ENCODE assay signal across 7 cellular contexts in the genomic region with DNA sequence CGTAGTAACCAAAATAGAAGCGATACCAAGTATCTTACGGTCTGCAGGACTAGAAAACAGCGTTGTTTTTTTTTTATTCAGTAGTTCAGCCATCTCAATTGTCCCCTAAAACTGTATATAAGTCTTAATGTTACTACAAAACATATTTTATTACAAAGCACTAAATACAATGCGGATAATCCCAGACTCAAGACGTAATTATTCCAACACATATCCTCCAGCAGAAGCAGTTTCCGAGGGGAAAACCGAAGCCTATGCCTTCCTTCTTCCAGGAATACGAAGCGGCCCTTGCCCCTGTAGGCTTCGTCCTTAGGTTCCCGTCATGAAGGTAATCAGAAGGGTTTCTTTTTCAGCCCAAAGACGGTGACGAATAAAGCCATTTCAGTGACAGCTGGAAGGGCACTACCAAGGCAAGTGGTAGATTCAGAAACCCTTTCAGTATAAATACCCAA. TPM values are rescaled to one million over a fixed set of nuclear protein-coding genes. Genes with fewer than 3 reads are reported as not detected.
DNase-seq lines count a peak whose midpoint lies in the region; ATAC-seq and TF ChIP-seq lines count a peak whose summit lies in the region.

No MANE protein-coding gene starts in this region.

- H3K9me3 ChIP-seq in HAP-1 = no peaks in the 10 kb centered on the region

- DNase-seq in HAP-1 (ENCODE audit: low spot score in 2 of 2) (peak; percentile 59 to 66), foreskin keratinocyte (no peak), skeletal muscle cell (ENCODE audit: low read depth) (no peak)
- DNase-seq in central memory CD4-positive, alpha-beta T cell = no peak

- no peak for TF ChIP-seq CTCF in foreskin keratinocyte (conservative IDR thresholded peaks at IDR 0.05)

- in situ Hi-C loops in HAP-1 (cut with MboI; ENCODE audit: low sequenced_read_pairs) = loop anchor here (25.0 kb wide), 1 partner anchor 937 kb away; the partner anchor contains the start of genes DVL2, GABARAP and PHF23

- ATAC-seq in SK-N-SH treated with all-trans-retinoic acid at 6 μM for 48 hours (peak; percentile 6), foreskin keratinocyte (no peak), GM18519 (IDR thresholded peaks at IDR 0.05; ENCODE audit: low FRiP score, unreplicated experiment) (no peak), HG02623 (IDR thresholded peaks at IDR 0.05; ENCODE audit: unreplicated experiment) (no peak)

- H3K4me3 ChIP-seq in HAP-1 = peak overlapping the region; percentile 39
- peak overlapping the region; percentile 52 for H3K4me3 ChIP-seq in skeletal muscle cell (ENCODE audit: low read depth, low read length)

- peaks cover 21% of the 10 kb centered on the region for H3K4me1 ChIP-seq in HAP-1
- H3K4me1 ChIP-seq in foreskin keratinocyte = no peaks in the 10 kb centered on the region

- H3K27ac ChIP-seq in foreskin keratinocyte = peak overlapping the region; percentile 99

- H3K36me3 ChIP-seq in HAP-1 (replicated peaks) = no peaks in the 10 kb centered on the region

- H3K27me3 ChIP-seq in HAP-1 (ENCODE audit: low read depth) = no peaks in the 10 kb centered on the region
- no peaks in the 10 kb centered on the region for H3K27me3 ChIP-seq in foreskin keratinocyte

TF ChIP-seq in SK-N-SH treated with all-trans-retinoic acid at 6 μM for 48 hours, 23 proteins besides CTCF, POLR2A, EP300 and RAD21:
- TF ChIP-seq, protein P1, sequence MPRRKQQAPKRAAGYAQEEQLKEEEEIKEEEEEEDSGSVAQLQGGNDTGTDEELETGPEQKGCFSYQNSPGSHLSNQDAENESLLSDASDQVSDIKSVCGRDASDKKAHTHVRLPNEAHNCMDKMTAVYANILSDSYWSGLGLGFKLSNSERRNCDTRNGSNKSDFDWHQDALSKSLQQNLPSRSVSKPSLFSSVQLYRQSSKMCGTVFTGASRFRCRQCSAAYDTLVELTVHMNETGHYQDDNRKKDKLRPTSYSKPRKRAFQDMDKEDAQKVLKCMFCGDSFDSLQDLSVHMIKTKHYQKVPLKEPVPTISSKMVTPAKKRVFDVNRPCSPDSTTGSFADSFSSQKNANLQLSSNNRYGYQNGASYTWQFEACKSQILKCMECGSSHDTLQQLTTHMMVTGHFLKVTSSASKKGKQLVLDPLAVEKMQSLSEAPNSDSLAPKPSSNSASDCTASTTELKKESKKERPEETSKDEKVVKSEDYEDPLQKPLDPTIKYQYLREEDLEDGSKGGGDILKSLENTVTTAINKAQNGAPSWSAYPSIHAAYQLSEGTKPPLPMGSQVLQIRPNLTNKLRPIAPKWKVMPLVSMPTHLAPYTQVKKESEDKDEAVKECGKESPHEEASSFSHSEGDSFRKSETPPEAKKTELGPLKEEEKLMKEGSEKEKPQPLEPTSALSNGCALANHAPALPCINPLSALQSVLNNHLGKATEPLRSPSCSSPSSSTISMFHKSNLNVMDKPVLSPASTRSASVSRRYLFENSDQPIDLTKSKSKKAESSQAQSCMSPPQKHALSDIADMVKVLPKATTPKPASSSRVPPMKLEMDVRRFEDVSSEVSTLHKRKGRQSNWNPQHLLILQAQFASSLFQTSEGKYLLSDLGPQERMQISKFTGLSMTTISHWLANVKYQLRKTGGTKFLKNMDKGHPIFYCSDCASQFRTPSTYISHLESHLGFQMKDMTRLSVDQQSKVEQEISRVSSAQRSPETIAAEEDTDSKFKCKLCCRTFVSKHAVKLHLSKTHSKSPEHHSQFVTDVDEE (CRISPR knock-in tag; IDR thresholded peaks at IDR 0.05) = no peak
- TF ChIP-seq ZNF70 (CRISPR knock-in tag; IDR thresholded peaks at IDR 0.05) (no peak), OSR1 (CRISPR knock-in tag; IDR thresholded peaks at IDR 0.05) (no peak)
- TF ChIP-seq, protein P2, sequence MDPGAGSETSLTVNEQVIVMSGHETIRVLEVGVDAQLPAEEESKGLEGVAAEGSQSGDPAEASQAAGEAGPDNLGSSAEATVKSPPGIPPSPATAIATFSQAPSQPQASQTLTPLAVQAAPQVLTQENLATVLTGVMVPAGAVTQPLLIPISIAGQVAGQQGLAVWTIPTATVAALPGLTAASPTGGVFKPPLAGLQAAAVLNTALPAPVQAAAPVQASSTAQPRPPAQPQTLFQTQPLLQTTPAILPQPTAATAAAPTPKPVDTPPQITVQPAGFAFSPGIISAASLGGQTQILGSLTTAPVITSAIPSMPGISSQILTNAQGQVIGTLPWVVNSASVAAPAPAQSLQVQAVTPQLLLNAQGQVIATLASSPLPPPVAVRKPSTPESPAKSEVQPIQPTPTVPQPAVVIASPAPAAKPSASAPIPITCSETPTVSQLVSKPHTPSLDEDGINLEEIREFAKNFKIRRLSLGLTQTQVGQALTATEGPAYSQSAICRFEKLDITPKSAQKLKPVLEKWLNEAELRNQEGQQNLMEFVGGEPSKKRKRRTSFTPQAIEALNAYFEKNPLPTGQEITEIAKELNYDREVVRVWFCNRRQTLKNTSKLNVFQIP (CRISPR knock-in tag; IDR thresholded peaks at IDR 0.05; ENCODE audit: borderline replicate concordance, low read depth) = no peak

RNA-seq across cellular contexts. Expression of gene TMEM107, which starts 2.3 kb away (rescaled TPM):
- 23.0 and 24.9 TPM in 2 replicates for total RNA-seq in foreskin keratinocyte
- 24.1 and 25.4 TPM in 2 replicates for polyA plus RNA-seq in foreskin keratinocyte

RNA-seq across cellular contexts. Expression of gene VAMP2, which starts 11.1 kb away (rescaled TPM):
- total RNA-seq in foreskin keratinocyte = 5.5 and 6.9 TPM in 2 replicates
- 15.2 and 17.7 TPM in 2 replicates for polyA plus RNA-seq in foreskin keratinocyte

RNA-seq across cellular contexts. Expression of gene BORCS6, which starts 16.1 kb away (rescaled TPM):
- 8.0 and 8.5 TPM in 2 replicates for total RNA-seq in foreskin keratinocyte
- 8.6 and 9.8 TPM in 2 replicates for polyA plus RNA-seq in foreskin keratinocyte

RNA-seq across cellular contexts. Expression of gene PER1, which starts 21.7 kb away (rescaled TPM):
- 25.8 and 28.2 TPM in 2 replicates for total RNA-seq in foreskin keratinocyte
- polyA plus RNA-seq in foreskin keratinocyte = 15.2 and 19.9 TPM in 2 replicates

RNA-seq across cellular contexts. Expression of gene AURKB, which starts 36.5 kb away (rescaled TPM):
- 78.7 and 102 TPM in 2 replicates for total RNA-seq in foreskin keratinocyte
- 96.4 and 131 TPM in 2 replicates for polyA plus RNA-seq in foreskin keratinocyte

Comparison
In these comparisons a context has a peak if more than half of its experiments do, and no peak if none do; other contexts are left out.
1. DNase-seq: peak in HAP-1 (2 of 2); none in foreskin keratinocyte (0 of 2), skeletal muscle cell (single experiment) and central memory CD4-positive, alpha-beta T cell (single experiment).